18 cellular contexts compared by ENCODE assay signal in the genomic region with DNA sequence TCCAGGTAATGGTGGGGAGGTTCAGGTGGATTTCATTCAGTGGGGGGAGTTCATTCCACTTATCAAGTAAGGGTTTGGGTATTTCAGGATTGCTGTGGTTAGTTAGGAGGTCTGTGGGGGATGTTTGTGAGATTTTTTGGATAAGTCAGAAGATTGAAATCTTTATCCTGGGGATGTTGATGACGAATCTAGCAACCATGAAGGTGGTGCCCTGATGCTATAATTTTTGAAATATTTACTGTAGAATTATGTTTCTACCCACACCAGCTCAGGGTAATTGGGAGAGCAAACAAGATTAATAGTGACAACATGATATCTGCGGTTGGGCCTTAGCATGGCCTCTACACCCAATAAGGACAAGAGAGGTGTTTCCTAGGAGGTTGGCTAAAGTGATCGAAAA.
"Had no signal": no experiment of that assay in that cellular context is flagged by ENCODE, and none has a peak within 500 bp of the region (broad histone marks: within the 10 kb centered on the region; RNA-seq: fewer than 3 reads in every experiment).

No MANE protein-coding gene starts in this region.

- DNase-seq: activated CD4-positive, alpha-beta T cell treated with anti-CD3 and anti-CD28 coated beads for 4 hours; activated CD8-positive, alpha-beta T cell treated with anti-CD3 and anti-CD28 coated beads for 36 hours; activated gamma-delta T cell; activated T-cell treated with anti-CD3 and anti-CD28 coated beads, Interleukin-2, amount 50 U/mL, for 4 hours; amygdala; brain microvascular endothelial cell; effector CD8-positive, alpha-beta T cell; foreskin fibroblast; hypothalamus; left ventricle myocardium inferior; mucosa of descending colon; naive thymus-derived CD4-positive, alpha-beta T cell had no signal

- H3K27me3 ChIP-seq: brain microvascular endothelial cell had no signal

- H3K27me3 Mint-ChIP-seq: activated CD8-positive, alpha-beta T cell treated with anti-CD3 and anti-CD28 coated beads for 36 hours; activated naive CD8-positive, alpha-beta T cell; central memory CD8-positive, alpha-beta T cell; memory B cell; naive thymus-derived CD4-positive, alpha-beta T cell had no signal

- H3K4me1 ChIP-seq: left ventricle myocardium inferior had no signal

- H3K9me3 Mint-ChIP-seq: activated T-cell treated with anti-CD3 and anti-CD28 coated beads, Interleukin-2, amount 50 U/mL, for 4 hours; central memory CD8-positive, alpha-beta T cell; stimulated activated effector memory CD8-positive, alpha-beta T cell treated with anti-CD3 and anti-CD28 coated beads, Interleukin-12 subunit alpha, Interleukin-12 subunit beta, amount 100 ng/mL, for 72 hours had no signal

- H3K27ac ChIP-seq: brain microvascular endothelial cell, coronary artery, left ventricle myocardium inferior, thoracic aorta had no signal

- H3K4me3 ChIP-seq: coronary artery, left ventricle myocardium inferior, mucosa of descending colon, thoracic aorta had no signal

- H3K9me3 ChIP-seq: left ventricle myocardium inferior, mucosa of descending colon, thoracic aorta had no signal

- H3K27ac Mint-ChIP-seq: activated CD8-positive, alpha-beta T cell treated with anti-CD3 and anti-CD28 coated beads for 36 hours; activated naive CD8-positive, alpha-beta T cell; memory B cell; stimulated activated effector memory CD8-positive, alpha-beta T cell treated with anti-CD3 and anti-CD28 coated beads, Interleukin-12 subunit alpha, Interleukin-12 subunit beta, amount 100 ng/mL, for 72 hours had no signal

- ATAC-seq: activated CD8-positive, alpha-beta T cell treated with anti-CD3 and anti-CD28 coated beads for 36 hours; activated T-cell treated with anti-CD3 and anti-CD28 coated beads, Interleukin-2, amount 50 U/mL, for 4 hours; mucosa of descending colon; naive thymus-derived CD4-positive, alpha-beta T cell; stimulated activated effector memory CD8-positive, alpha-beta T cell treated with anti-CD3 and anti-CD28 coated beads, Interleukin-12 subunit alpha, Interleukin-12 subunit beta, amount 100 ng/mL, for 72 hours had no signal

- H3K4me3 Mint-ChIP-seq: activated CD8-positive, alpha-beta T cell treated with anti-CD3 and anti-CD28 coated beads for 36 hours; activated naive CD8-positive, alpha-beta T cell; activated T-cell treated with anti-CD3 and anti-CD28 coated beads, Interleukin-2, amount 50 U/mL, for 4 hours; central memory CD8-positive, alpha-beta T cell; memory B cell; naive thymus-derived CD4-positive, alpha-beta T cell; stimulated activated effector memory CD8-positive, alpha-beta T cell treated with anti-CD3 and anti-CD28 coated beads, Interleukin-12 subunit alpha, Interleukin-12 subunit beta, amount 100 ng/mL, for 72 hours had no signal
